ENCODE assay signal across 12 cellular contexts in the genomic region with DNA sequence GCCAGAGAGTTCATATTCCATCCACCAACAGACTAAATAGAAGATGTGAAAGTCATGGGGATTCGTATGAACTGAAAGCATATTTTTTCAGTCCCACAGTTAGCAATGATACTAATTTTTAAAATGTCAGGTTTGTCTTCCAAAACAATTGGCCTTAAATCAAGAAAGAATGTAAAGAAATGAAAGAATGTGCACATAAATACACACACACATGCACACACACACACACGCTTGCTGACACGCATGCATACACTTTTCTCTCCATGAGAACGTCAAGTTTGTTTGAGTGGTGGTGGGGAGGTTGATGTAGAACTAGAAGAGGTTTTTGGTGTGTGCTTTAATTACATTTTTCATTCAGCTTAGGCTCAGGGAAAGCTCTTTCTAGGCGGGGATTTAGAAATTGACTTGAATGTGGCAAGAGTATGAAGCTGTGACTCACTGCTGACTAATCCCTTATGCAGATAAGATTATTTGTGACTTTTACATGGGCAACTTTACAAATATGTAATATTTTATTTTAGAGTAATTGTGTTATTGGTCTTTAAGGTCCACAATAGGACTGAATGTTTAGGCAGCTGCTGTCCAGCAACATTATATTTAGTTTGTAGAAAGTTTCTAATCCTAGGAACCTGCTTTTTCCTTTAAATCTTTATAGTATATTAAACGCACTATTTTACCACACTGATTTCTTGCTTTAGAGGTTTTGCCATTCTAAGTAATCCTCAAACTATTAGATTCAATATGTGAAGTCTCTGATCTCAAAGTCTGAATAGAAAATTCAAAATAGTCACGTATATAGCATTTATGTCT. TPM values are rescaled to one million over a fixed set of nuclear protein-coding genes. Genes with fewer than 3 reads are reported as not detected.
DNase-seq lines count a peak whose midpoint lies in the region; ATAC-seq and TF ChIP-seq lines count a peak whose summit lies in the region.
"Had no signal": no experiment of that assay in that cellular context is flagged by ENCODE, and none has a peak within 500 bp of the region (broad histone marks: within the 10 kb centered on the region; RNA-seq: fewer than 3 reads in every experiment).

No MANE protein-coding gene starts in this region.

- no peak overlapping the region for H3K4me3 ChIP-seq in right atrium auricular region
- H3K4me3 ChIP-seq in foreskin fibroblast (ENCODE audit: low read depth in 1 of 2, low read length in 2 of 2), result no peak overlapping the region
- no peak overlapping the region for H3K4me3 ChIP-seq in aorta (ENCODE audit: low read length in 2 of 2)
- H3K4me3 ChIP-seq: MG63, vagina had no signal

- H3K36me3 ChIP-seq in right atrium auricular region, result no peaks in the 10 kb centered on the region
- no peaks in the 10 kb centered on the region for H3K36me3 ChIP-seq in aorta (ENCODE audit: control insufficient read depth in 1 of 2, insufficient read depth in 2 of 2, low read length in 1 of 2)
- H3K36me3 ChIP-seq: MG63, vagina had no signal

- H3K27ac ChIP-seq in right atrium auricular region (no peak overlapping the region), aorta (ENCODE audit: low read depth in 1 of 2, low read length in 2 of 2) (no peak overlapping the region)
- H3K27ac ChIP-seq: vagina had no signal

- no peak for TF ChIP-seq CTCF in right atrium auricular region (IDR thresholded peaks at IDR 0.05)
- TF ChIP-seq CTCF in foreskin fibroblast (IDR thresholded peaks at IDR 0.05; ENCODE audit: low read depth, low read length), result no peak

- no peaks in the 10 kb centered on the region for H3K9me3 ChIP-seq in right atrium auricular region
- no peaks in the 10 kb centered on the region for H3K9me3 ChIP-seq in aorta (ENCODE audit: control insufficient read depth, low read length)
- H3K9me3 ChIP-seq: MG63, vagina had no signal

- peak; percentile 72 to 94 for ATAC-seq in left cardiac atrium
- peak; percentile 82 for ATAC-seq in aorta (ENCODE audit: low FRiP score)
- ATAC-seq in esophagus mucosa, result no peak
- ATAC-seq in GM21576 (IDR thresholded peaks at IDR 0.05; ENCODE audit: unreplicated experiment), result no peak
- no peak for ATAC-seq in HG02759 (IDR thresholded peaks at IDR 0.05; ENCODE audit: unreplicated experiment)
- ATAC-seq: naive thymus-derived CD8-positive, alpha-beta T cell had no signal

- no peaks in the 10 kb centered on the region for H3K27me3 ChIP-seq in right atrium auricular region
- no peaks in the 10 kb centered on the region for H3K27me3 ChIP-seq in aorta (ENCODE audit: control insufficient read depth in 1 of 2, insufficient read depth in 2 of 2, low read length in 1 of 2)
- H3K27me3 ChIP-seq: MG63, vagina had no signal

- DNase-seq in left cardiac atrium, result no peak
- DNase-seq in right atrium auricular region (ENCODE audit: low spot score), result no peak
- peak; percentile 38 for DNase-seq in SKM-1 (lab: John Stamatoyannopoulos, UW; ENCODE audit: unreplicated experiment)
- peak; percentile 83 to 93 for DNase-seq in foreskin fibroblast
- DNase-seq in aorta, result no peak
- DNase-seq: MG63; naive thymus-derived CD8-positive, alpha-beta T cell; SHP77 treated with DMSO at 0.1 percent for 48 hours had no signal

- WGBS in aorta, 2 donors, result 18 to 20% methylated on average over 7 of the region's 7 CpGs

- intact Hi-C loops in left cardiac atrium (cut with DNase I), result no loop called here
- intact Hi-C loops in aorta (cut with DNase I), result no loop called here

- H3K4me1 ChIP-seq in right atrium auricular region, result peaks cover 0 to 17% of the 10 kb centered on the region in 2 donors
- peaks cover 0 to 2% of the 10 kb centered on the region in 2 donors for H3K4me1 ChIP-seq in aorta (ENCODE audit: control insufficient read depth in 1 of 2, insufficient read depth in 2 of 2, low read length in 2 of 2)
- H3K4me1 ChIP-seq: vagina had no signal

RNA-seq across cellular contexts. Expression of a gene that starts 18.8 kb away (rescaled TPM):
- 10 to 100 TPM; 38.7 to 49.5 TPM for total RNA-seq in left cardiac atrium
- 10 to 100 TPM; 40.0 to 51.3 TPM for total RNA-seq in right atrium auricular region
- 10 to 100 TPM; 32.8 to 62.8 TPM for total RNA-seq in aorta
- polyA plus RNA-seq in aorta, result under 1 TPM; 0.38 to 0.69 TPM
- total RNA-seq in esophagus mucosa, result 5.3 TPM

Comparison
In these comparisons a context has a peak if more than half of its experiments do, and no peak if none do; other contexts are left out.
1. ATAC-seq: peak in left cardiac atrium (2 of 2) and aorta (single experiment); none in esophagus mucosa (single experiment), GM21576 (single experiment) and HG02759 (single experiment).
2. DNase-seq: peak in SKM-1 (single experiment) and foreskin fibroblast (2 of 2); none in left cardiac atrium (single experiment), right atrium auricular region (single experiment) and aorta (0 of 2).